Comparison of ENCODE assay signal across 9 cellular contexts in genomic region chr16:70402916-70403659, GRCh38. TPM values are rescaled to one million over a fixed set of nuclear protein-coding genes. Genes with fewer than 3 reads are reported as not detected.
DNase-seq lines count a peak whose midpoint lies in the region; TF ChIP-seq lines count a peak whose summit lies in the region.
"Had no signal": no experiment of that assay in that cellular context is flagged by ENCODE, and none has a peak within 500 bp of the region (broad histone marks: within the 10 kb centered on the region; RNA-seq: fewer than 3 reads in every experiment).

No MANE protein-coding gene starts in this region.

- DNase-seq in T-helper 2 cell treated with Interferon-gamma antibody and Interleukin-4, amounts not matched to agents 5 μg/mL and 100 μg/mL, for 36 hours (ENCODE audit: low spot score), result no peak
- DNase-seq in T-helper 2 cell, result no peak
- DNase-seq in MV-4-11 (lab: John Stamatoyannopoulos, UW), result peak; percentile 72
- DNase-seq in osteocyte (ENCODE audit: extremely low spot score, unreplicated experiment), result no peak
- DNase-seq in mucosa of gallbladder (ENCODE audit: low spot score), result no peak
- no peak for DNase-seq in CD1c-positive myeloid dendritic cell (ENCODE audit: extremely low spot score)
- DNase-seq in endodermal cell, result no peak
- DNase-seq: left ventricle myocardium superior had no signal

- no peaks in the 10 kb centered on the region for H3K27me3 ChIP-seq in endodermal cell (ENCODE audit: control insufficient read depth, insufficient read depth, low read length, poor library complexity, severe bottlenecking)

- H3K4me1 Mint-ChIP-seq in T-helper 2 cell treated with Interferon-gamma antibody and Interleukin-4, amounts not matched to agents 5 μg/mL and 100 μg/mL, for 36 hours (ENCODE audit: low read depth), result peaks cover 34% of the 10 kb centered on the region
- H3K4me1 Mint-ChIP-seq in brain, result peaks cover 8% of the 10 kb centered on the region
- peaks cover 25% of the 10 kb centered on the region for H3K4me1 Mint-ChIP-seq in osteocyte (ENCODE audit: unreplicated experiment)
- H3K4me1 Mint-ChIP-seq in endodermal cell, result peaks cover 18% of the 10 kb centered on the region

- no peaks in the 10 kb centered on the region for H3K27me3 Mint-ChIP-seq in T-helper 2 cell treated with Interferon-gamma antibody and Interleukin-4, amounts not matched to agents 5 μg/mL and 100 μg/mL, for 36 hours (ENCODE audit: low read depth)
- no peaks in the 10 kb centered on the region for H3K27me3 Mint-ChIP-seq in brain
- H3K27me3 Mint-ChIP-seq in osteocyte (ENCODE audit: unreplicated experiment), result no peaks in the 10 kb centered on the region
- H3K27me3 Mint-ChIP-seq in endodermal cell (ENCODE audit: insufficient read depth), result no peaks in the 10 kb centered on the region

- H3K4me1 ChIP-seq in endodermal cell (ENCODE audit: control insufficient read depth, insufficient read depth, low read length), result peaks cover 3% of the 10 kb centered on the region

- H3K4me3 ChIP-seq in endodermal cell (ENCODE audit: low read length), result no peak overlapping the region

- H3K27ac Mint-ChIP-seq in T-helper 2 cell treated with Interferon-gamma antibody and Interleukin-4, amounts not matched to agents 5 μg/mL and 100 μg/mL, for 36 hours, result peak overlapping the region; percentile 9
- H3K27ac Mint-ChIP-seq in brain (peak overlapping the region in 4 of 5 experiments; percentile 11 to 34 (median 18)), osteocyte (ENCODE audit: unreplicated experiment) (peak overlapping the region; percentile 1), endodermal cell (no peak overlapping the region)

- no peak for TF ChIP-seq CTCF in brain (conservative IDR thresholded peaks at IDR 0.05)
- no peak for TF ChIP-seq CTCF in osteocyte (IDR thresholded peaks at IDR 0.05)
- no peak for TF ChIP-seq CTCF in endodermal cell (conservative IDR thresholded peaks at IDR 0.05)

- no peaks in the 10 kb centered on the region for H3K9me3 ChIP-seq in endodermal cell (ENCODE audit: control insufficient read depth, low read length)

- H3K4me3 Mint-ChIP-seq in T-helper 2 cell treated with Interferon-gamma antibody and Interleukin-4, amounts not matched to agents 5 μg/mL and 100 μg/mL, for 36 hours, result no peak overlapping the region
- H3K4me3 Mint-ChIP-seq in brain, result no peak overlapping the region
- no peak overlapping the region for H3K4me3 Mint-ChIP-seq in osteocyte (ENCODE audit: unreplicated experiment)
- H3K4me3 Mint-ChIP-seq in endodermal cell, result no peak overlapping the region

- H3K27ac ChIP-seq in endodermal cell (ENCODE audit: low read depth, low read length), result no peak overlapping the region

- H3K36me3 Mint-ChIP-seq in T-helper 2 cell treated with Interferon-gamma antibody and Interleukin-4, amounts not matched to agents 5 μg/mL and 100 μg/mL, for 36 hours (ENCODE audit: low read depth), result peaks cover 4% of the 10 kb centered on the region
- H3K36me3 Mint-ChIP-seq in brain (peaks cover 30% of the 10 kb centered on the region), osteocyte (ENCODE audit: unreplicated experiment) (peaks cover 17% of the 10 kb centered on the region), endodermal cell (ENCODE audit: low read depth) (peaks cover 40% of the 10 kb centered on the region)

- H3K36me3 ChIP-seq in endodermal cell (ENCODE audit: control insufficient read depth, insufficient read depth, low read length), result peaks cover 40% of the 10 kb centered on the region

- WGBS in endodermal cell (ENCODE audit: insufficient coverage in 1 of 2, insufficient read length in 1 of 2), 2 experiments, result 95 to 98% methylated on average over 6 to 11 of the region's 11 CpGs

- no peak overlapping the region for H3K9ac ChIP-seq in endodermal cell (ENCODE audit: extremely low read depth, low read length, poor library complexity, severe bottlenecking)

- H3K9me3 Mint-ChIP-seq in T-helper 2 cell treated with Interferon-gamma antibody and Interleukin-4, amounts not matched to agents 5 μg/mL and 100 μg/mL, for 36 hours, result no peaks in the 10 kb centered on the region
- H3K9me3 Mint-ChIP-seq in brain, result peaks cover 0 to 1% (median 0%) of the 10 kb centered on the region in 5 experiments
- H3K9me3 Mint-ChIP-seq in osteocyte (ENCODE audit: unreplicated experiment), result no peaks in the 10 kb centered on the region
- no peaks in the 10 kb centered on the region for H3K9me3 Mint-ChIP-seq in endodermal cell

RNA-seq across cellular contexts. Expression of gene ST3GAL2, which starts 35.8 kb away (rescaled TPM):
- polyA plus RNA-seq in brain (ENCODE audit: insufficient read depth, low read depth, low replicate concordance), result 17.3 TPM
- 66.5 and 67.6 TPM in 2 replicates for total RNA-seq in osteocyte
- 22.9 TPM for total RNA-seq in mucosa of gallbladder
- total RNA-seq in endodermal cell, result 10 to 100 TPM; 56.4 to 57.8 TPM
- 28.0 TPM for polyA plus RNA-seq in endodermal cell (2013, experiment 1 of 2)
- 30.2 TPM for polyA plus RNA-seq in endodermal cell (2013, experiment 2 of 2)

RNA-seq across cellular contexts. Expression of gene FCSK, which starts 51.3 kb away (rescaled TPM):
- 9.1 TPM for polyA plus RNA-seq in brain (ENCODE audit: insufficient read depth, low read depth, low replicate concordance)
- total RNA-seq in osteocyte (16.8 and 18.4 TPM in 2 replicates), mucosa of gallbladder (38.0 TPM), endodermal cell (10 to 100 TPM; 18.7 to 19.5 TPM)
- 9.3 TPM for polyA plus RNA-seq in endodermal cell (2013, experiment 1 of 2)
- polyA plus RNA-seq in endodermal cell (2013, experiment 2 of 2), result 10.7 TPM

RNA-seq across cellular contexts. Expression of gene DDX19A, which starts 56.4 kb away (rescaled TPM):
- 37.4 TPM for polyA plus RNA-seq in brain (ENCODE audit: insufficient read depth, low read depth, low replicate concordance)
- total RNA-seq in osteocyte (47.0 and 52.3 TPM in 2 replicates), mucosa of gallbladder (29.4 TPM), endodermal cell (10 to 100 TPM; 45.7 to 46.1 TPM)
- 43.6 TPM for polyA plus RNA-seq in endodermal cell (2013, experiment 1 of 2)
- polyA plus RNA-seq in endodermal cell (2013, experiment 2 of 2), result 40.0 TPM
